Comparison of ENCODE assay signal across 8 cellular contexts in genomic region chr3:58353722-58354553, GRCh38.
DNase-seq lines count a peak whose midpoint lies in the region; FAIRE-seq and TF ChIP-seq lines count a peak whose summit lies in the region.
"Had no signal": no experiment of that assay in that cellular context is flagged by ENCODE, and none has a peak within 500 bp of the region (broad histone marks: within the 10 kb centered on the region; RNA-seq: fewer than 3 reads in every experiment).

No MANE protein-coding gene starts in this region.

- H3K4me3 ChIP-seq in cardiac fibroblast (replicated peaks in 1 of 2; ENCODE audit: low read depth in 2 of 2, low read length in 2 of 2) (no peak overlapping the region), parathyroid adenoma (ENCODE audit: low read depth, low read length) (no peak overlapping the region)

- in situ Hi-C loops in GM13976 (cut with MboI; ENCODE audit: low sequenced_read_pairs, unreplicated experiment), result no loop called here

- no peaks in the 10 kb centered on the region for H3K27me3 ChIP-seq in parathyroid adenoma (ENCODE audit: control insufficient read depth, insufficient read depth, low read length)

- peaks cover 54% of the 10 kb centered on the region for H3K79me2 ChIP-seq in parathyroid adenoma

- TF ChIP-seq CTCF in cardiac fibroblast (IDR thresholded peaks at IDR 0.05; ENCODE audit: low read depth, low read length) (no peak), parathyroid adenoma (IDR thresholded peaks at IDR 0.05) (no peak), GM10248 (IDR thresholded peaks at IDR 0.05; ENCODE audit: control extremely low read depth, extremely low read depth, low read depth, missing control alignments) (no peak), GM13976 (IDR thresholded peaks at IDR 0.05; ENCODE audit: borderline replicate concordance, control extremely low read depth, extremely low read depth, insufficient read depth, missing control alignments) (no peak)

- POLR2A ChIA-PET in GM10248 (lab: Yijun Ruan, JAX), result interaction anchor here (0.6 kb wide), 1 partner anchor 7 kb away, joined by 3 read pairs; no protein-coding TSS in a partner anchor

- no peak overlapping the region for H3K9ac ChIP-seq in parathyroid adenoma

- no peak overlapping the region for H2AFZ ChIP-seq in parathyroid adenoma

- peak; percentile 80 for FAIRE-seq in GM19239 (lab: Jason Lieb, UNC)

- no peak for DNase-seq in GM19239 (ENCODE audit: insufficient read length, low spot score)
- DNase-seq in NOMO-1 treated with dmso at 0.1 percent for 144 hours (lab: John Stamatoyannopoulos, UW; ENCODE audit: unreplicated experiment), result peak; percentile 62
- peak; percentile 47 to 48 for DNase-seq in cardiac fibroblast (ENCODE audit: low read depth in 2 of 2)
- no peak for DNase-seq in GM10248 (ENCODE audit: extremely low spot score)
- DNase-seq in activated CD4-positive, CD25-positive, alpha-beta regulatory T cell (lab: John Stamatoyannopoulos, UW), result no peak
- no peak for DNase-seq in GM13976 (ENCODE audit: low spot score)
- DNase-seq: stimulated activated CD4-positive, alpha-beta T cell treated with anti-CD3 and anti-CD28 coated beads, Interleukin-15, amount 100 ng/mL, for 24 hours had no signal

- CTCF ChIA-PET in GM10248 (lab: Yijun Ruan, JAX), result interaction anchor here (1.3 to 7.3 kb wide), 4 partner anchors 10 to 52 kb away, joined by 3 to 101 read pairs (median 7); partner anchors contain the start of genes HTD2 and PXK

- H3K4me2 ChIP-seq in parathyroid adenoma (ENCODE audit: low read length), result peak overlapping the region; percentile 14

- H3K27ac ChIP-seq in parathyroid adenoma, result peak overlapping the region; percentile 92

- no peaks in the 10 kb centered on the region for H3K9me3 ChIP-seq in parathyroid adenoma (ENCODE audit: control insufficient read depth, low read length)

- H3K4me1 ChIP-seq in parathyroid adenoma, result peaks cover 34% of the 10 kb centered on the region

- H3K36me3 ChIP-seq in parathyroid adenoma (ENCODE audit: control insufficient read depth, insufficient read depth, low read length), result no peaks in the 10 kb centered on the region

Comparison
In these comparisons a context has a peak if more than half of its experiments do, and no peak if none do; other contexts are left out.
1. DNase-seq: peak in NOMO-1 treated with dmso at 0.1 percent for 144 hours (single experiment) and cardiac fibroblast (2 of 2); none in GM19239 (single experiment), GM10248 (single experiment), activated CD4-positive, CD25-positive, alpha-beta regulatory T cell (0 of 4) and GM13976 (single experiment).